8 cellular contexts compared by ENCODE assay signal in genomic region chr6:27810768-27811298, GRCh38.
DNase-seq lines count a peak whose midpoint lies in the region; ATAC-seq and TF ChIP-seq lines count a peak whose summit lies in the region.

No MANE protein-coding gene starts in this region.

- in situ Hi-C loops in KBM-7 (cut with MboI; ENCODE audit: low pct_unique_long_range_greater_than_20kb, low sequenced_read_pairs) = loop anchor here (25.0 kb wide), 1 partner anchor 649 kb away; no protein-coding TSS in a partner anchor

- DNase-seq in BE2C (no peak), KBM-7 (peak; percentile 71), ascending aorta (ENCODE audit: low spot score in 2 of 2) (no peak), memory B cell (ENCODE audit: low spot score in 2 of 2) (no peak), GOT3 (lab: John Stamatoyannopoulos, UW) (no peak), GM10248 (ENCODE audit: extremely low spot score) (no peak), COLO668 (lab: John Stamatoyannopoulos, UW; ENCODE audit: unreplicated experiment) (no peak)

- peaks cover 1% of the 10 kb centered on the region for H3K9me3 Mint-ChIP-seq in memory B cell

- H3K9me3 ChIP-seq in BE2C = no peaks in the 10 kb centered on the region
- H3K9me3 ChIP-seq in ascending aorta = no peaks in the 10 kb centered on the region

- H3K4me3 ChIP-seq in BE2C (ENCODE audit: low read depth, low read length) (peak overlapping the region; percentile 95), ascending aorta (peak overlapping the region; percentile 65 to 87)

- H3K27me3 Mint-ChIP-seq in memory B cell = peaks cover 1% of the 10 kb centered on the region

- H3K36me3 ChIP-seq in BE2C (peaks cover 3% of the 10 kb centered on the region; the same call in 1 of the 2 replicates), ascending aorta (no peaks in the 10 kb centered on the region)

- H3K27ac ChIP-seq in ascending aorta = peak overlapping the region; percentile 82 to 92

- peak overlapping the region; percentile 96 for H3K27ac Mint-ChIP-seq in memory B cell

- peaks cover 23% of the 10 kb centered on the region for H3K4me1 Mint-ChIP-seq in memory B cell

- POLR2A ChIA-PET in GM10248 (lab: Yijun Ruan, JAX) = interaction anchor here (0.6 to 6.3 kb wide), 18 partner anchors 8 to 1614 kb away, joined by 3 to 195 read pairs (median 9); a partner anchor contains a TSS

- H3K4me1 ChIP-seq in BE2C (no peaks in the 10 kb centered on the region), ascending aorta (peaks cover 5 to 9% of the 10 kb centered on the region in 2 donors)

- no peaks in the 10 kb centered on the region for H3K36me3 Mint-ChIP-seq in memory B cell

- peak overlapping the region; percentile 90 for H3K4me3 Mint-ChIP-seq in memory B cell

- H3K27me3 ChIP-seq in BE2C = no peaks in the 10 kb centered on the region
- H3K27me3 ChIP-seq in ascending aorta = no peaks in the 10 kb centered on the region

- no peak for TF ChIP-seq CTCF in BE2C (IDR thresholded peaks at IDR 0.05; ENCODE audit: low read depth, low read length)
- TF ChIP-seq CTCF in ascending aorta (IDR thresholded peaks at IDR 0.05) = no peak
- TF ChIP-seq CTCF in GM10248 (IDR thresholded peaks at IDR 0.05; ENCODE audit: control extremely low read depth, extremely low read depth, low read depth, missing control alignments) = no peak

- intact Hi-C loops in ascending aorta (cut with DNase I) = loop anchor here (1.0 to 10.0 kb wide), 3 partner anchors 26 to 1706 kb away; a partner anchor contains a TSS

- CTCF ChIA-PET in GM10248 (lab: Yijun Ruan, JAX) = interaction anchor here (0.9 to 10.2 kb wide), 10 partner anchors 10 to 684 kb away, joined by 3 to 101 read pairs (median 4); a partner anchor contains a TSS

- ATAC-seq in memory B cell (ENCODE audit: low read depth) = no peak
- no peak for ATAC-seq in GM21367 (IDR thresholded peaks at IDR 0.05; ENCODE audit: unreplicated experiment)
